14 cellular contexts compared by ENCODE assay signal in the genomic region with DNA sequence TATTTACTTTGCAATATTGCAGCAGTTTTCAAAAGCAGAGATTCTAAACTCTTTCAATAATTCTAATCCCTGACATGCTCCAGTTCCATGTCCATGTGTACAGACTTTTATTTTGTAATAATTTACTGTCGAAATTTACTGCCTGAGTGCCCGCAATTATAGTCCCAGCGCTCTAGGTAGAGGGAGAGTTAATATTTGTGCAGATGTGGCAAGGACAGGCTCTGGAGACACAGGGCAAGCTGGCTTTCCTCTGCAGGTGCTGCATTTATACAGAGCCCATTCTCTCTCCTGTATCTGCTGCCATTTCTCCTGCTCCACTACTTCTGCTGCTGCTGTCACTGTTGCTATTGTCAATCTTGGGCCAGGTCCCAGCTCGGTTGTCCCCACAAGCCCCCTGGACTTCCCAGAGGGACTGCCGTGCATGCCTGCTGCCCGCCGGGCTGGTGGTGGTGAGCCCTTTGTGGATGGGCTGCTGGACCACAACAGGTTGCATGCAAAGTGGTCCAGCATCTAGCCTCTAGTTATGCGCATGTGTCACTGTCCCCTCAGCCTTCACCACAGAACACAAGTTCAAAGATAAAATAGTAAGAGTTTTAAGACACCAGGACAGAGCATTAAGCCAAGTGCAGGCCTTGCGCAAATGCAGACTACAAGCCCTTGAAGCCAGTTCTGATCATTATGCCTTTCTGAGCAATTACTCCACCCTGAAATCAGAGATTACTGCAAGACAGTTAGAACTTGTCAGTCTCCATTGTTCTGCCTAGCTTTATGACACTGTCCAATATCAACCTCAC. TPM values are rescaled to one million over a fixed set of nuclear protein-coding genes. Genes with fewer than 3 reads are reported as not detected.
DNase-seq lines count a peak whose midpoint lies in the region; ATAC-seq and TF ChIP-seq lines count a peak whose summit lies in the region.
"Had no signal": no experiment of that assay in that cellular context is flagged by ENCODE, and none has a peak within 500 bp of the region (broad histone marks: within the 10 kb centered on the region; RNA-seq: fewer than 3 reads in every experiment).

No MANE protein-coding gene starts in this region.

- H3K27ac ChIP-seq in endodermal cell (ENCODE audit: low read depth, low read length) (no peak overlapping the region), mesendoderm (ENCODE audit: low read depth, low read length) (no peak overlapping the region)
- H3K27ac ChIP-seq: heart left ventricle, parathyroid adenoma had no signal

- no peaks in the 10 kb centered on the region for H3K79me1 ChIP-seq in mesendoderm (ENCODE audit: low read length)

- H3K27me3 ChIP-seq in endodermal cell (ENCODE audit: control insufficient read depth, insufficient read depth, low read length, poor library complexity, severe bottlenecking): no peaks in the 10 kb centered on the region
- H3K27me3 ChIP-seq in mesendoderm (ENCODE audit: insufficient read depth, low read length, poor library complexity): no peaks in the 10 kb centered on the region
- H3K27me3 ChIP-seq: heart left ventricle had no signal

- H2BK120ac ChIP-seq in mesendoderm (ENCODE audit: low read depth, low read length): no peak overlapping the region

- no peak overlapping the region for H3K4me2 ChIP-seq in mesendoderm (ENCODE audit: low read length)

- H3K9ac ChIP-seq in endodermal cell (ENCODE audit: extremely low read depth, low read length, poor library complexity, severe bottlenecking) (no peak overlapping the region), mesendoderm (ENCODE audit: low read length) (no peak overlapping the region)
- H3K9ac ChIP-seq: parathyroid adenoma had no signal

- H3K9me3 ChIP-seq in endodermal cell (ENCODE audit: control insufficient read depth, low read length): no peaks in the 10 kb centered on the region
- H3K9me3 ChIP-seq: heart left ventricle had no signal

- H3K36me3 ChIP-seq in endodermal cell (ENCODE audit: control insufficient read depth, insufficient read depth, low read length) (no peaks in the 10 kb centered on the region), mesendoderm (ENCODE audit: control insufficient read depth, insufficient read depth, low read length) (no peaks in the 10 kb centered on the region)
- H3K36me3 ChIP-seq: heart left ventricle had no signal

- peak; percentile 4 for ATAC-seq in GM18858 (IDR thresholded peaks at IDR 0.05; ENCODE audit: unreplicated experiment)
- ATAC-seq in GM21825 (IDR thresholded peaks at IDR 0.05; ENCODE audit: unreplicated experiment): peak; percentile 13
- ATAC-seq: HCT116, heart left ventricle had no signal

- H3K27ac Mint-ChIP-seq in endodermal cell: no peak overlapping the region

- WGBS in endodermal cell (ENCODE audit: insufficient coverage in 1 of 2, insufficient read length in 1 of 2), 2 experiments: 81 to 91% methylated on average over 5 to 9 of the region's 9 CpGs
- no CpG with 5 or more reads among the region's 9 CpGs for WGBS in mesendoderm (ENCODE audit: extremely low coverage, insufficient coverage, low lambda C conversion rate)

- peak; percentile 43 to 50 for DNase-seq in NCI-H1930 (lab: John Stamatoyannopoulos, UW)
- peak; percentile 60 for DNase-seq in left kidney (ENCODE audit: low read depth, low spot score)
- no peak for DNase-seq in endodermal cell
- DNase-seq in stimulated activated CD4-positive, alpha-beta T cell treated with anti-CD3 and anti-CD28 coated beads, Interleukin-2, amount 100 ng/mL, for 48 hours: no peak
- no peak for DNase-seq in mesendoderm
- DNase-seq in GM19238 (ENCODE audit: insufficient read length, low spot score): no peak
- DNase-seq: C1 segment of cervical spinal cord; heart left ventricle; NK-92 treated with Interleukin-12 subunit alpha and Interleukin-12 subunit beta, amount 100 ng/mL, for 24 hours; stimulated activated naive CD4-positive, alpha-beta T cell had no signal

- H2BK5ac ChIP-seq in mesendoderm (ENCODE audit: low read length): no peak overlapping the region

- no peaks in the 10 kb centered on the region for H3K27me3 Mint-ChIP-seq in endodermal cell (ENCODE audit: insufficient read depth)

- no peak overlapping the region for H3K4me3 Mint-ChIP-seq in endodermal cell

- TF ChIP-seq CTCF in endodermal cell (conservative IDR thresholded peaks at IDR 0.05): no peak

- H3K4me1 Mint-ChIP-seq in endodermal cell: peaks cover 15% of the 10 kb centered on the region

- H2BK15ac ChIP-seq in mesendoderm (replicated peaks; ENCODE audit: low read depth): no peak overlapping the region

- H3K23ac ChIP-seq in mesendoderm (ENCODE audit: low read length): no peak overlapping the region

- no peak overlapping the region for H3K4ac ChIP-seq in mesendoderm (ENCODE audit: low read depth, low read length)

- no peak overlapping the region for H3K4me3 ChIP-seq in endodermal cell (ENCODE audit: low read length)
- no peak overlapping the region for H3K4me3 ChIP-seq in mesendoderm (ENCODE audit: low read length)
- H3K4me3 ChIP-seq: heart left ventricle had no signal

- H3K9me3 Mint-ChIP-seq in endodermal cell: no peaks in the 10 kb centered on the region

- no peaks in the 10 kb centered on the region for H3K36me3 Mint-ChIP-seq in endodermal cell (ENCODE audit: low read depth)

- H3K4me1 ChIP-seq in endodermal cell (ENCODE audit: control insufficient read depth, insufficient read depth, low read length) (no peaks in the 10 kb centered on the region), mesendoderm (ENCODE audit: control insufficient read depth, low read depth, low read length) (no peaks in the 10 kb centered on the region)
- H3K4me1 ChIP-seq: parathyroid adenoma had no signal

- no peak overlapping the region for H4K5ac ChIP-seq in mesendoderm (ENCODE audit: low read length)

- no peak overlapping the region for H3K56ac ChIP-seq in mesendoderm (ENCODE audit: low read length)

- H3K79me2 ChIP-seq in mesendoderm (ENCODE audit: control insufficient read depth, insufficient read depth, low read length): no peaks in the 10 kb centered on the region
- H3K79me2 ChIP-seq: parathyroid adenoma had no signal

- no peak overlapping the region for H3K18ac ChIP-seq in mesendoderm (ENCODE audit: low read length)

- H2AK5ac ChIP-seq in mesendoderm (ENCODE audit: low read length): no peak overlapping the region

- no peak overlapping the region for H4K8ac ChIP-seq in mesendoderm (ENCODE audit: low read depth, low read length)

RNA-seq across cellular contexts. Expression of a gene that starts 40.8 kb away (rescaled TPM):
- total RNA-seq in endodermal cell: 100 to 1,000 TPM in 1 of 2 donors, 10 to 100 TPM in 1; 74.7 to 121 TPM
- 266 TPM for polyA plus RNA-seq in endodermal cell (2013, experiment 1 of 2)
- polyA plus RNA-seq in endodermal cell (2013, experiment 2 of 2): 273 TPM
- polyA plus RNA-seq in mesendoderm (2013, experiment 1 of 2): 112 TPM
- 111 TPM for polyA plus RNA-seq in mesendoderm (2013, experiment 2 of 2)

Comparison
In these comparisons a context has a peak if more than half of its experiments do, and no peak if none do; other contexts are left out.
1. DNase-seq: peak in NCI-H1930 (2 of 2) and left kidney (single experiment); none in endodermal cell (single experiment), stimulated activated CD4-positive, alpha-beta T cell treated with anti-CD3 and anti-CD28 coated beads, Interleukin-2, amount 100 ng/mL, for 48 hours (0 of 2), mesendoderm (single experiment) and GM19238 (single experiment).